ENCODE assay signal across 1 cellular context in the genomic region with DNA sequence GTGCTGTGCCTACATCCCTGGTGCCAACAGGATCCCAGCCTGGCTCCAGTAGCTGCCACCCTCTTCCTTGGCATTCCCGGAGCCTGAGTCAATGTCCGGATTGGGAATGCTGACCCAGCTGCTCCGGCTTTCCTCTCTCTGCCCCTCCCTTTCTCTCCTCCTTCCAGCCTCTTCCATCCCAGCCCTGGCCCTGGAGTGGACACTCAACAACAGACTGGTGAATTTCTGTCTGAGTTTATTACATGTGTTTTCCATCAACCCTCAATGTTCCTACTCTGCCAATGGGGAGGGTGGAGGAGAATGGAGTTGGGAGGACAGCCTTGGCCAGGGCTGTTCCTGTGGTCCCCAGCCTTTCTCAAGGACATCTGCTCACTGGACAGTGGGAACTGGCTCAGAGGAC.
TF ChIP-seq lines count a peak whose summit lies in the region.

No MANE protein-coding gene starts in this region.

TF ChIP-seq in HCT116, 20 proteins besides CTCF, POLR2A, EP300 and RAD21 (continued from another document):
- TF ChIP-seq, protein P1, sequence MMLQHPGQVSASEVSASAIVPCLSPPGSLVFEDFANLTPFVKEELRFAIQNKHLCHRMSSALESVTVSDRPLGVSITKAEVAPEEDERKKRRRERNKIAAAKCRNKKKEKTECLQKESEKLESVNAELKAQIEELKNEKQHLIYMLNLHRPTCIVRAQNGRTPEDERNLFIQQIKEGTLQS (IDR thresholded peaks at IDR 0.05) = no peak
- TF ChIP-seq ELF1 (IDR thresholded peaks at IDR 0.05; ENCODE audit: borderline replicate concordance, low read depth) = no peak
